ENCODE assay signal across 34 cellular contexts in the genomic region with DNA sequence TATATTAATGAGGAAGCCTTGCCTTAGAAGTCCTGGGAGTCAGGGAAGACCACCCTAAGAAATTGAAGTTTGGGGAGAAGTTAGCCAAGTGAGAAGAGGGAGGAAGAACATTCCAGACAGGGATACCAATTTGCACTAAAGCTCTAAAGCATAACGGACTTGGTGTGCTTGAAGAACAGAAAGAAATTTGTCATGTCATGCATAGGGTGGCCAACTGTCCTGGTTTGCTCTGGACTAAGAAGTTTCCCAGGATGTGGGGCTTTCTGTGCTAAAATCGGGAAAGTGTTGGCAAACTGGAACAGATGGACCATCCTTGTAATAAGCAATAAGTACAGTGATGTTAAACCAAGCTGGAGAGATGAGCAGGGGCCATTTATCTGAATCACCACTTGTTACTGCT.
"Had no signal": no experiment of that assay in that cellular context is flagged by ENCODE, and none has a peak within 500 bp of the region (broad histone marks: within the 10 kb centered on the region; RNA-seq: fewer than 3 reads in every experiment).

No MANE protein-coding gene starts in this region.

- DNase-seq: Karpas-422, Kasumi-1, MG63, MM.1S, MV-4-11, NCI-H1048, NCI-H1092, NCI-H1092 treated with DMSO at 0.1 percent for 48 hours, NCI-H1105, NCI-H1105 treated with DMSO at 0.1 percent for 48 hours, NCI-H1417 treated with DMSO at 0.1 percent for 48 hours, NCI-H1436, NCI-H1436 treated with DMSO at 0.1 percent for 48 hours, NCI-H146, NCI-H1694, NCI-H1694 treated with DMSO at 0.1 percent for 48 hours, NCI-H187, NCI-H187 treated with DMSO at 0.1 percent for 48 hours, NCI-H1930, NCI-H2029, NCI-H2029 treated with DMSO at 0.1 percent for 48 hours, NCI-H2081, NCI-H2081 treated with DMSO at 0.1 percent for 48 hours, NCI-H2107, NCI-H2171, NCI-H2171 treated with DMSO at 0.1 percent for 48 hours, NCI-H2227 treated with DMSO at 0.1 percent for 48 hours, NCI-H226, NCI-H345, NCI-H446, NCI-H446 treated with DMSO at 0.1 percent for 48 hours, NCI-H510A, NCI-H510A treated with DMSO at 0.1 percent for 48 hours, NCI-H524 had no signal

- H3K4me3 ChIP-seq: MG63 had no signal

- H3K27me3 ChIP-seq: MG63 had no signal

- H3K9me3 ChIP-seq: MG63 had no signal

- H3K36me3 ChIP-seq: MG63 had no signal
